ENCODE assay signal across 35 cellular contexts in genomic region chr3:157535667-157536066, GRCh38.
"Had no signal": no experiment of that assay in that cellular context is flagged by ENCODE, and none has a peak within 500 bp of the region (broad histone marks: within the 10 kb centered on the region; RNA-seq: fewer than 3 reads in every experiment).

No MANE protein-coding gene starts in this region.

- H3K4me3 ChIP-seq: MG63 had no signal

- H3K9ac ChIP-seq: KMS-11 had no signal

- H3K27ac ChIP-seq: KMS-11 had no signal

- H3K36me3 ChIP-seq: MG63 had no signal

- H3K4me2 ChIP-seq: KMS-11 had no signal

- DNase-seq: Karpas-422, Kasumi-1, MG63, MM.1S, MV-4-11, NCI-H1048, NCI-H1092, NCI-H1092 treated with DMSO at 0.1 percent for 48 hours, NCI-H1105, NCI-H1417, NCI-H1417 treated with DMSO at 0.1 percent for 48 hours, NCI-H1436, NCI-H1436 treated with DMSO at 0.1 percent for 48 hours, NCI-H146, NCI-H1694, NCI-H1694 treated with DMSO at 0.1 percent for 48 hours, NCI-H187, NCI-H187 treated with DMSO at 0.1 percent for 48 hours, NCI-H1930, NCI-H2029, NCI-H2029 treated with DMSO at 0.1 percent for 48 hours, NCI-H2081, NCI-H2081 treated with DMSO at 0.1 percent for 48 hours, NCI-H2107, NCI-H2171, NCI-H2171 treated with DMSO at 0.1 percent for 48 hours, NCI-H2227 treated with DMSO at 0.1 percent for 48 hours, NCI-H226, NCI-H345, NCI-H446, NCI-H446 treated with DMSO at 0.1 percent for 48 hours, NCI-H510A, NCI-H510A treated with DMSO at 0.1 percent for 48 hours, NCI-H524 had no signal
